In the genomic region with DNA sequence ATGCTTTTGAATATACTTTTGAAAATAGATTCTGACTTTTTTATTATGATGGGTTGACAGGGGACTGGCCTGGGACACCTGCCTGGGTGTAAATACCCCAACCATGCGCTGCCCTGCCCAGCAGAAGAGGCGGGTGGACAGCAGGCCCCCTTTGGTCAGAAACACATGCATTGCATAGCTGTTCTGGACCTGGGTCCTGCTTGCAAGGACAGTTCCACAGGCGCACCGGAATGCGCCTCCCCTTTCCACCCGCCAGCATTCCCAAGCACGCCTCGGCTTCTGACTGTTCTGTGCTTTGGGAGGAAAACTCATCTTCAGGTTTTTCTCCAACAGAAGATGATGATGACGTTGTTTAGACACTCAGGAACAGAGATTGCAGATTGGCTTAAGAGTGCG, we compare ENCODE assay signal across 8 cellular contexts. TPM values are rescaled to one million over a fixed set of nuclear protein-coding genes. Genes with fewer than 3 reads are reported as not detected.
DNase-seq lines count a peak whose midpoint lies in the region; ATAC-seq and TF ChIP-seq lines count a peak whose summit lies in the region.

No MANE protein-coding gene starts in this region.

- intact Hi-C loops in activated naive CD4-positive, alpha-beta T cell treated with anti-CD3 and anti-CD28 coated beads for 36 hours (cut with micrococcal nuclease), result loop anchor here (1.0 to 10.0 kb wide), 5 partner anchors 21 to 626 kb away; a partner anchor contains a TSS
- intact Hi-C loops in stomach (cut with DNase I; ENCODE audit: low total_unique reads), result no loop called here

- H3K9me3 ChIP-seq in WERI-Rb-1 (ENCODE audit: severe bottlenecking) (no peaks in the 10 kb centered on the region), hepatocyte (ENCODE audit: low read depth) (no peaks in the 10 kb centered on the region), stomach (peaks cover 0 to 29% (median 11%) of the 10 kb centered on the region in 4 donors), upper lobe of left lung (peaks cover 0 to 6% (median 0%) of the 10 kb centered on the region in 4 donors)

- no peak for DNase-seq in activated naive CD4-positive, alpha-beta T cell treated with anti-CD3 and anti-CD28 coated beads for 36 hours
- no peak for DNase-seq in activated naive CD4-positive, alpha-beta T cell treated with Interleukin-2 at 50 U/mL for 16 hours
- DNase-seq in WERI-Rb-1, result no peak
- no peak for DNase-seq in hepatocyte (ENCODE audit: low spot score)
- DNase-seq in stomach, result no peak
- no peak for DNase-seq in GM13977 (ENCODE audit: low spot score)
- no peak for DNase-seq in upper lobe of left lung
- no peak for DNase-seq in NCI-H748 treated with DMSO at 0.1 percent for 48 hours (lab: John Stamatoyannopoulos, UW)

- peaks cover 12% of the 10 kb centered on the region for H3K36me3 Mint-ChIP-seq in activated naive CD4-positive, alpha-beta T cell treated with anti-CD3 and anti-CD28 coated beads for 36 hours (ENCODE audit: low read depth)

- H3K4me3 ChIP-seq in WERI-Rb-1 (ENCODE audit: low read depth, low read length) (peak overlapping the region; percentile 67; the same call in 1 of the 2 replicates), hepatocyte (no peak overlapping the region), stomach (peak overlapping the region; percentile 58 to 74 (median 63)), upper lobe of left lung (peak overlapping the region in 2 of 4 donors; percentile 75 to 86)

- TF ChIP-seq EP300 in stomach (IDR thresholded peaks at IDR 0.05) (no peak), upper lobe of left lung (IDR thresholded peaks at IDR 0.05) (no peak)

- TF ChIP-seq POLR2A in stomach (IDR thresholded peaks at IDR 0.05) (no peak), upper lobe of left lung (IDR thresholded peaks at IDR 0.05) (no peak)

- peak overlapping the region; percentile 94 for H3K4me3 Mint-ChIP-seq in activated naive CD4-positive, alpha-beta T cell treated with anti-CD3 and anti-CD28 coated beads for 36 hours

- H3K27me3 Mint-ChIP-seq in activated naive CD4-positive, alpha-beta T cell treated with anti-CD3 and anti-CD28 coated beads for 36 hours (ENCODE audit: low read depth), result peaks cover 30% of the 10 kb centered on the region

- in situ Hi-C loops in GM13977 (cut with MboI; ENCODE audit: low pct_unique_long_range_greater_than_20kb, low sequenced_read_pairs, unreplicated experiment), result no loop called here

- H3K4me1 Mint-ChIP-seq in activated naive CD4-positive, alpha-beta T cell treated with anti-CD3 and anti-CD28 coated beads for 36 hours (ENCODE audit: low read depth), result peaks cover 32% of the 10 kb centered on the region

- H3K27me3 ChIP-seq in WERI-Rb-1 (ENCODE audit: insufficient read depth, low read depth, severe bottlenecking), result no peaks in the 10 kb centered on the region
- H3K27me3 ChIP-seq in hepatocyte, result no peaks in the 10 kb centered on the region
- H3K27me3 ChIP-seq in stomach, result peaks cover 0 to 43% (median 31%) of the 10 kb centered on the region in 3 donors
- peaks cover 0 to 11% (median 2%) of the 10 kb centered on the region in 4 donors for H3K27me3 ChIP-seq in upper lobe of left lung

- H4K20me1 ChIP-seq in hepatocyte (ENCODE audit: insufficient read depth, poor library complexity, severe bottlenecking), result no peaks in the 10 kb centered on the region

- H3K27ac Mint-ChIP-seq in activated naive CD4-positive, alpha-beta T cell treated with anti-CD3 and anti-CD28 coated beads for 36 hours, result peak overlapping the region; percentile 93

- peaks cover 37% of the 10 kb centered on the region for H3K79me2 ChIP-seq in hepatocyte

- 93% methylated on average over 10 of the region's 10 CpGs for WGBS in hepatocyte (ENCODE audit: low lambda C conversion rate, missing lambda C conversion rate)
- WGBS in stomach, 5 donors, result 85 to 96% (median 93%) methylated on average over 10 of the region's 10 CpGs
- WGBS in upper lobe of left lung, 2 donors, result 96 to 99% methylated on average over 10 of the region's 10 CpGs

- no peaks in the 10 kb centered on the region for H3K9me3 Mint-ChIP-seq in activated naive CD4-positive, alpha-beta T cell treated with anti-CD3 and anti-CD28 coated beads for 36 hours

- H3K36me3 ChIP-seq in WERI-Rb-1 (no peaks in the 10 kb centered on the region), hepatocyte (replicated peaks; ENCODE audit: insufficient read depth, low read depth) (no peaks in the 10 kb centered on the region), stomach (no peaks in the 10 kb centered on the region), upper lobe of left lung (no peaks in the 10 kb centered on the region)

- H2AFZ ChIP-seq in hepatocyte, result peak overlapping the region; percentile 13

- H3K4me2 ChIP-seq in hepatocyte, result no peak overlapping the region

- H3K4me1 ChIP-seq in hepatocyte (ENCODE audit: insufficient read depth) (peaks cover 5% of the 10 kb centered on the region), stomach (peaks cover 7 to 22% (median 14%) of the 10 kb centered on the region in 4 donors), upper lobe of left lung (peaks cover 6 to 20% (median 8%) of the 10 kb centered on the region in 4 donors)

- ATAC-seq in upper lobe of left lung (ENCODE audit: low FRiP score in 2 of 2), result no peak

- no peak for TF ChIP-seq CTCF in WERI-Rb-1 (IDR thresholded peaks at IDR 0.05; ENCODE audit: low read depth, low read length)
- TF ChIP-seq CTCF in hepatocyte (IDR thresholded peaks at IDR 0.05; ENCODE audit: poor library complexity), result no peak
- TF ChIP-seq CTCF in stomach (IDR thresholded peaks at IDR 0.05), result no peak
- TF ChIP-seq CTCF in GM13977 (IDR thresholded peaks at IDR 0.05; ENCODE audit: extremely low read depth, insufficient read depth, missing control alignments), result no peak
- TF ChIP-seq CTCF in upper lobe of left lung (IDR thresholded peaks at IDR 0.05), result no peak

- H3K9me2 ChIP-seq in hepatocyte (replicated peaks; ENCODE audit: insufficient read depth), result no peaks in the 10 kb centered on the region

- H3K27ac ChIP-seq in WERI-Rb-1, result no peak overlapping the region; the same call in 1 of the 2 replicates
- H3K27ac ChIP-seq in hepatocyte, result peak overlapping the region; percentile 98
- peak overlapping the region in 4 of 5 donors; percentile 89 to 91 (median 90) for H3K27ac ChIP-seq in stomach
- H3K27ac ChIP-seq in upper lobe of left lung, result peak overlapping the region in 1 of 4 donors; percentile 87

- CTCF ChIA-PET in activated naive CD4-positive, alpha-beta T cell treated with anti-CD3 and anti-CD28 coated beads for 36 hours (lab: Charles Lee), result interaction anchor here (0.6 to 1.7 kb wide), 4 partner anchors 20 to 113 kb away, joined by 3 to 5 read pairs (median 3); no protein-coding TSS in a partner anchor

RNA-seq across cellular contexts. Expression of a gene that starts 0.4 kb away (rescaled TPM):
- 1 to 10 TPM; 9.5 TPM for total RNA-seq in activated naive CD4-positive, alpha-beta T cell treated with anti-CD3 and anti-CD28 coated beads for 36 hours
- total RNA-seq in hepatocyte (11.5 and 14.2 TPM in 2 replicates), stomach (10 to 100 TPM in 3 of 5 donors, 1 to 10 TPM in 2; 4.7 to 34.1 (median 10.3) TPM), upper lobe of left lung (10 to 100 TPM in 2 of 6 donors, 1 to 10 TPM in 4; 3.9 to 50.3 (median 7.8) TPM)
- polyA plus RNA-seq in hepatocyte (1.7 and 2.3 TPM in 2 replicates), stomach (1 to 10 TPM in 2 of 3 donors, under 1 TPM in 1; 0.65 to 2.4 (median 2.2) TPM)
